1 cellular context compared by ENCODE assay signal in the genomic region with DNA sequence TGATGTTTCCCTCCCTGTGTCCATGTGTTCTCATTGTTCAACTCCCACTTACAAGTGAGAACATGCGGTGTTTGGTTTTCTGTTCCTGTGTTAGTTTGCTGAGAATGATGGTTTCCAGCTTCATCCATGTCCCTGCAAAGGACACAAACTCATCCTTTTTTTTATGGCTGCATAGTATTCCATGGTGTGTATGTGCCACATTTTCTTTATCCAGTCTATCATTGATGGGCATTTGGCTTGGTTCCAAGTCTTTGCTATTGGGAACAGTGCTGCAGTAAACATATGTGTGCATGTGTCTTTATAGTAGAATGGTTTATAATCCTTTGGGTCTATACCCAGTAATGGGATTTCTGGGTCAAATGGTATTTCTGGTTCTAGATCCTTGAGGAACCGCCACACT. TPM values are rescaled to one million over a fixed set of nuclear protein-coding genes. Genes with fewer than 3 reads are reported as not detected.
"Had no signal": no experiment of that assay in that cellular context is flagged by ENCODE, and none has a peak within 500 bp of the region (broad histone marks: within the 10 kb centered on the region; RNA-seq: fewer than 3 reads in every experiment).

No MANE protein-coding gene starts in this region.

RNA-seq across cellular contexts. Expression of gene PIH1D2, which starts 27.2 kb away (rescaled TPM):
- total RNA-seq: ascending aorta had no signal
